1 cellular context compared by ENCODE assay signal in genomic region chr3:12759693-12760565, GRCh38.
TF ChIP-seq lines count a peak whose summit lies in the region.

No MANE protein-coding gene starts in this region.

TF ChIP-seq in HCT116, 20 proteins besides CTCF, POLR2A, EP300 and RAD21 (continued from another document):
- no peak for TF ChIP-seq REST (IDR thresholded peaks at IDR 0.05; ENCODE audit: low read depth)
